Comparison of ENCODE assay signal across 1 cellular context in genomic region chr6:37221585-37222124, GRCh38.
TF ChIP-seq lines count a peak whose summit lies in the region.

No MANE protein-coding gene starts in this region.

TF ChIP-seq in GM23338, 12 proteins besides CTCF, POLR2A, EP300 and RAD21 (continued from another document):
- TF ChIP-seq ZNF462 (CRISPR knock-in tag; IDR thresholded peaks at IDR 0.05) (no peak; the same call in 1 of the 2 replicates), NANOG (IDR thresholded peaks at IDR 0.05; ENCODE audit: borderline replicate concordance) (no peak), ETS1 (IDR thresholded peaks at IDR 0.05) (no peak), CREB1 (CRISPR knock-in tag; IDR thresholded peaks at IDR 0.05; ENCODE audit: low read depth) (no peak), POLR2AphosphoS5 (IDR thresholded peaks at IDR 0.05; ENCODE audit: low read depth) (no peak), JUNB (IDR thresholded peaks at IDR 0.05; ENCODE audit: unreplicated experiment) (no peak)
